23 cellular contexts compared by ENCODE assay signal in genomic region chr3:14570089-14570488, GRCh38. TPM values are rescaled to one million over a fixed set of nuclear protein-coding genes. Genes with fewer than 3 reads are reported as not detected.
A peak's percentile ranks its signal among the peaks of the same experiment; 100 is the strongest.
DNase-seq lines count a peak whose midpoint lies in the region; ATAC-seq and TF ChIP-seq lines count a peak whose summit lies in the region.
"Had no signal": no experiment of that assay in that cellular context is flagged by ENCODE, and none has a peak within 500 bp of the region (broad histone marks: within the 10 kb centered on the region; RNA-seq: fewer than 3 reads in every experiment).

No MANE protein-coding gene starts in this region.

- no peak overlapping the region for H3K27ac ChIP-seq in WERI-Rb-1
- no peak overlapping the region for H3K27ac ChIP-seq in GM23248
- peak overlapping the region in 1 of 10 donors; percentile 7 for H3K27ac ChIP-seq in heart right ventricle
- H3K27ac ChIP-seq: body of pancreas, uterus had no signal

- CTCF ChIA-PET in activated naive CD4-positive, alpha-beta T cell treated with anti-CD3 and anti-CD28 coated beads for 36 hours (lab: Charles Lee): no interaction called here

- 13% methylated on average over 5 of the region's 5 CpGs for WGBS in GM23248 (ENCODE audit: low coverage in 1 of 2, low lambda C conversion rate in 2 of 2, missing lambda C conversion rate in 2 of 2), 2 experiments
- 29 to 37% methylated on average over 5 of the region's 5 CpGs for WGBS in heart right ventricle, 2 donors

- H3K27me3 Mint-ChIP-seq in activated naive CD4-positive, alpha-beta T cell treated with anti-CD3 and anti-CD28 coated beads for 36 hours (ENCODE audit: low read depth): no peaks in the 10 kb centered on the region

- in situ Hi-C loops in GM23248 (cut with MboI): no loop called here

- H3K9me3 Mint-ChIP-seq in activated naive CD4-positive, alpha-beta T cell treated with anti-CD3 and anti-CD28 coated beads for 36 hours: no peaks in the 10 kb centered on the region
- no peaks in the 10 kb centered on the region for H3K9me3 Mint-ChIP-seq in activated naive CD4-positive, alpha-beta T cell treated with anti-CD3 and anti-CD28 coated beads, Interleukin-2, amount 50 U/mL, for 72 hours
- H3K9me3 Mint-ChIP-seq: activated T-helper 1 cell treated with anti-CD3 and anti-CD28 coated beads, Interleukin-12 subunit alpha, Interleukin-12 subunit beta, Interleukin-2, Interleukin-4 antibody, amounts not matched to agents 30 ng/mL and 10 ng/mL and 1 ng/mL, durations not matched to agents 14 hours and 24 hours and 36 hours; CD4-positive, CD25-positive, alpha-beta regulatory T cell had no signal

- no peaks in the 10 kb centered on the region for H3K9me2 ChIP-seq in GM23248 (ENCODE audit: insufficient read depth)

- no peaks in the 10 kb centered on the region for H3K4me1 Mint-ChIP-seq in activated naive CD4-positive, alpha-beta T cell treated with anti-CD3 and anti-CD28 coated beads for 36 hours (ENCODE audit: low read depth)
- H3K4me1 Mint-ChIP-seq: CD4-positive, CD25-positive, alpha-beta regulatory T cell had no signal

- peak; percentile 10 for DNase-seq in activated naive CD4-positive, alpha-beta T cell treated with anti-CD3 and anti-CD28 coated beads for 36 hours
- no peak for DNase-seq in activated naive CD4-positive, alpha-beta T cell (lab: John Stamatoyannopoulos, UW)
- peak; percentile 26 for DNase-seq in MV-4-11 (lab: John Stamatoyannopoulos, UW)
- DNase-seq in WERI-Rb-1: peak; percentile 47
- DNase-seq in GM23248: no peak
- DNase-seq in heart right ventricle: no peak
- DNase-seq in activated naive CD4-positive, alpha-beta T cell treated with anti-CD3 and anti-CD28 coated beads, Interleukin-2, amount 50 U/mL, for 72 hours (ENCODE audit: low spot score in 2 of 2): no peak
- DNase-seq: activated CD8-positive, alpha-beta memory T cell treated with anti-CD3 and anti-CD28 coated beads for 24 hours; body of pancreas; CD4-positive, CD25-positive, alpha-beta regulatory T cell; effector memory CD4-positive, alpha-beta T cell; GF-D8; HCEC 1CT; mammary epithelial cell; NCI-H1694 treated with DMSO at 0.1 percent for 48 hours; occipital lobe; retina; substantia nigra; T-helper 9 cell; uterus had no signal

- H3F3A ChIP-seq in GM23248 (ENCODE audit: insufficient read depth): no peaks in the 10 kb centered on the region

- H3K36me3 Mint-ChIP-seq in activated naive CD4-positive, alpha-beta T cell treated with anti-CD3 and anti-CD28 coated beads for 36 hours (ENCODE audit: low read depth): no peaks in the 10 kb centered on the region
- H3K36me3 Mint-ChIP-seq in activated naive CD4-positive, alpha-beta T cell treated with anti-CD3 and anti-CD28 coated beads, Interleukin-2, amount 50 U/mL, for 72 hours: no peaks in the 10 kb centered on the region
- H3K36me3 Mint-ChIP-seq: CD4-positive, CD25-positive, alpha-beta regulatory T cell had no signal

- intact Hi-C loops in activated naive CD4-positive, alpha-beta T cell treated with anti-CD3 and anti-CD28 coated beads for 36 hours (cut with micrococcal nuclease): no loop called here
- intact Hi-C loops in heart right ventricle (cut with DNase I): no loop called here

- TF ChIP-seq CTCF in WERI-Rb-1 (IDR thresholded peaks at IDR 0.05; ENCODE audit: low read depth, low read length) (no peak), heart right ventricle (IDR thresholded peaks at IDR 0.05) (no peak)

- H3K27me3 ChIP-seq in WERI-Rb-1 (ENCODE audit: insufficient read depth, low read depth, severe bottlenecking) (no peaks in the 10 kb centered on the region), GM23248 (replicated peaks; ENCODE audit: insufficient read depth) (peaks cover 37% of the 10 kb centered on the region), heart right ventricle (peaks cover 0 to 55% (median 10%) of the 10 kb centered on the region in 7 donors)
- H3K27me3 ChIP-seq: body of pancreas, uterus had no signal

- H3K36me3 ChIP-seq in WERI-Rb-1 (no peaks in the 10 kb centered on the region), GM23248 (ENCODE audit: low read depth) (no peaks in the 10 kb centered on the region), heart right ventricle (no peaks in the 10 kb centered on the region)
- H3K36me3 ChIP-seq: uterus had no signal

- ATAC-seq in heart right ventricle (no peak), GM21529 (IDR thresholded peaks at IDR 0.05; ENCODE audit: unreplicated experiment) (no peak)
- no peak for ATAC-seq in activated naive CD4-positive, alpha-beta T cell treated with anti-CD3 and anti-CD28 coated beads, Interleukin-2, amount 50 U/mL, for 72 hours
- ATAC-seq: body of pancreas had no signal

- H3K4me2 ChIP-seq in GM23248 (ENCODE audit: unreplicated experiment): no peak overlapping the region

- no peaks in the 10 kb centered on the region for H4K20me1 ChIP-seq in GM23248 (ENCODE audit: insufficient read depth)

- H2AFZ ChIP-seq in GM23248: no peak overlapping the region

- H3K79me2 ChIP-seq in GM23248 (ENCODE audit: insufficient read depth): no peaks in the 10 kb centered on the region

- H3K4me3 Mint-ChIP-seq in activated naive CD4-positive, alpha-beta T cell treated with anti-CD3 and anti-CD28 coated beads for 36 hours: no peak overlapping the region
- H3K4me3 Mint-ChIP-seq: activated T-helper 1 cell treated with anti-CD3 and anti-CD28 coated beads, Interleukin-12 subunit alpha, Interleukin-12 subunit beta, Interleukin-2, Interleukin-4 antibody, amounts not matched to agents 30 ng/mL and 10 ng/mL and 1 ng/mL, durations not matched to agents 14 hours and 24 hours and 36 hours; CD4-positive, CD25-positive, alpha-beta regulatory T cell had no signal

- H3K4me3 ChIP-seq in WERI-Rb-1 (ENCODE audit: low read depth, low read length) (no peak overlapping the region), GM23248 (no peak overlapping the region), heart right ventricle (no peak overlapping the region)
- H3K4me3 ChIP-seq: body of pancreas, uterus had no signal

- H3K9me3 ChIP-seq in WERI-Rb-1 (ENCODE audit: severe bottlenecking) (no peaks in the 10 kb centered on the region), GM23248 (ENCODE audit: low read depth) (no peaks in the 10 kb centered on the region), heart right ventricle (no peaks in the 10 kb centered on the region)
- H3K9me3 ChIP-seq: body of pancreas, uterus had no signal

- H3K9ac ChIP-seq in GM23248: no peak overlapping the region

- H3K4me1 ChIP-seq in GM23248 (ENCODE audit: insufficient read depth) (no peaks in the 10 kb centered on the region), heart right ventricle (no peaks in the 10 kb centered on the region)
- H3K4me1 ChIP-seq: body of pancreas, uterus had no signal

- no peak overlapping the region for H3K27ac Mint-ChIP-seq in activated naive CD4-positive, alpha-beta T cell treated with anti-CD3 and anti-CD28 coated beads for 36 hours
- no peak overlapping the region for H3K27ac Mint-ChIP-seq in activated naive CD4-positive, alpha-beta T cell treated with anti-CD3 and anti-CD28 coated beads, Interleukin-2, amount 50 U/mL, for 72 hours
- H3K27ac Mint-ChIP-seq: activated T-helper 1 cell treated with anti-CD3 and anti-CD28 coated beads, Interleukin-12 subunit alpha, Interleukin-12 subunit beta, Interleukin-2, Interleukin-4 antibody, amounts not matched to agents 30 ng/mL and 10 ng/mL and 1 ng/mL, durations not matched to agents 14 hours and 24 hours and 36 hours; CD4-positive, CD25-positive, alpha-beta regulatory T cell had no signal

RNA-seq across cellular contexts. Expression of gene GRIP2, which starts 29.9 kb away (rescaled TPM):
- total RNA-seq in activated naive CD4-positive, alpha-beta T cell treated with anti-CD3 and anti-CD28 coated beads for 36 hours: not detected
- total RNA-seq in GM23248 (2014; rRNA removed; shearing (Covaris generic)): 0.11 TPM in 1 of 2 replicates, not detected in the other
- polyA plus RNA-seq in GM23248 (2016; fragmentation: Nextera tagmentation; extraction: Ambion mirVana) (0.14 TPM in 1 of 2 replicates, not detected in the other), heart right ventricle (10 to 100 TPM in 1 of 2 donors, 1 to 10 TPM in 1; 7.4 to 56.8 TPM)
- total RNA-seq in heart right ventricle: 10 to 100 TPM; 13.2 to 70.1 (median 39.4) TPM
- total RNA-seq in activated naive CD4-positive, alpha-beta T cell treated with anti-CD3 and anti-CD28 coated beads, Interleukin-2, amount 50 U/mL, for 72 hours: not detected
- total RNA-seq: activated T-helper 1 cell treated with anti-CD3 and anti-CD28 coated beads, Interleukin-12 subunit alpha, Interleukin-12 subunit beta, Interleukin-2, Interleukin-4 antibody, amounts not matched to agents 30 ng/mL and 10 ng/mL and 1 ng/mL, durations not matched to agents 14 hours and 24 hours and 36 hours; CD4-positive, CD25-positive, alpha-beta regulatory T cell; kidney epithelial cell had no signal

Comparison
In these comparisons a context has a peak if more than half of its experiments do, and no peak if none do; other contexts are left out.
1. DNase-seq: peak in activated naive CD4-positive, alpha-beta T cell treated with anti-CD3 and anti-CD28 coated beads for 36 hours (single experiment), MV-4-11 (single experiment) and WERI-Rb-1 (single experiment); none in activated naive CD4-positive, alpha-beta T cell (0 of 4), GM23248 (single experiment), heart right ventricle (0 of 2) and activated naive CD4-positive, alpha-beta T cell treated with anti-CD3 and anti-CD28 coated beads, Interleukin-2, amount 50 U/mL, for 72 hours (0 of 2).
2. RNA of gene GRIP2, which starts 29.9 kb away (total RNA-seq): 13.2 to 70.1 TPM in heart right ventricle; 0.11 TPM in GM23248, not detected in activated naive CD4-positive, alpha-beta T cell treated with anti-CD3 and anti-CD28 coated beads for 36 hours and not detected in activated naive CD4-positive, alpha-beta T cell treated with anti-CD3 and anti-CD28 coated beads, Interleukin-2, amount 50 U/mL, for 72 hours; every median in the first group is over 10 times any median in the second.